ENCODE assay signal across 21 cellular contexts in the genomic region with DNA sequence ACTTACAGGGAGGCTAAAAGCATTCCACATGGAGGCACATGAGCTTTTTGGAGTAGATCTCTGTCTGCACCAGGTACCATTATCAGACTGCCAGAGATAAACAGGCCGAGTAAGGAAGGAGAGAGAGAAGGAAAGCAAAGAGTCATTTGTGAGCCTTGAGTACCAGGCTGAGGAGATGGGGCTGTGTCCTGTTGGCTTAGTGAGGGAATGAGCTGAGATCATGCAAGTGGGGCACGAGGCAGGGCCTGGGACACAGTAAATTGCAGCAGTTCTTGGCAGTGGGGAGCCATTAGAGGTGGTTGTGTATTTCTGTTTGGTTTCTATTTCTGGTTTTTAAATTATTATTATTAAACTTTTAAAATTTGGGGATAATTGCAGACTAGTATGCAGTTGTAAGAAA.
"Had no signal": no experiment of that assay in that cellular context is flagged by ENCODE, and none has a peak within 500 bp of the region (broad histone marks: within the 10 kb centered on the region; RNA-seq: fewer than 3 reads in every experiment).

No MANE protein-coding gene starts in this region.

- H3K9me3 ChIP-seq: SK-N-SH had no signal

- DNase-seq: IMR-90, Kasumi-1, MM.1S, NCI-H1092 treated with DMSO at 0.1 percent for 48 hours, NCI-H1436, NCI-H187, NCI-H2029, NCI-H2081 treated with DMSO at 0.1 percent for 48 hours, NCI-H2171, NCI-H226, NCI-H446, NCI-H510A, NCI-H524 treated with DMSO at 0.1 percent for 48 hours, NCI-H69, NCI-H774, RPMI8226, SHP77, SK-N-SH had no signal

- FAIRE-seq: HepG2, RCC 7860 had no signal

- H3K27ac ChIP-seq: KMS-11 had no signal

- H3K9ac ChIP-seq: KMS-11, SK-N-SH had no signal

- ATAC-seq: HepG2 had no signal

- H3K4me2 ChIP-seq: KMS-11, SK-N-SH had no signal
